Comparison of ENCODE assay signal across 8 cellular contexts in the genomic region with DNA sequence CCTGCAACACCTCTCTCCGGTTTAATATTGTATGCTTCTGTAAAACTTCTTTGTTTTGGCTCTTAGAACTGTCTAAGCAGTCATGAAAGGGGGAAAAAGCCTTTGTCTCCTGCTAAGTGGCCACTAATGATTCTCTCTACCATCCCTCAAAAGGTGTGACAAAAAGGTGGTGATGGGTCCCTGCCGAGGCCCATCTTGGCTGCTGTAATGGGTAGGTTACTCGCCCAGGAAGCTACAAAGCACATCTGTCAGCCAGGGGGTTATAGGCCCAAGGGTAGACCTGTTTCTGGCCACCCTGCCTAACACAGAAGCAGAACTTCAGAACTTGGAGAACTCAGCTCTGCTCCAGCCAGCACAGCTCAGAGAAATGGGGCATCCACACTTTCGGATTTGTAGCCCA. TPM values are rescaled to one million over a fixed set of nuclear protein-coding genes. Genes with fewer than 3 reads are reported as not detected.
A peak's percentile ranks its signal among the peaks of the same experiment; 100 is the strongest.
DNase-seq lines count a peak whose midpoint lies in the region; ATAC-seq and TF ChIP-seq lines count a peak whose summit lies in the region.

No MANE protein-coding gene starts in this region.

- CTCF ChIA-PET in activated naive CD4-positive, alpha-beta T cell treated with anti-CD3 and anti-CD28 coated beads, Interleukin-2, amount 10 ng/mL, durations not matched to agents 7 days and 5 days (lab: Charles Lee) = interaction anchor here (0.7 to 1.7 kb wide), 4 partner anchors 10 to 89 kb away, joined by 3 to 5 read pairs (median 3); no protein-coding TSS in a partner anchor

- H3K27ac ChIP-seq in brain microvascular endothelial cell = no peak overlapping the region
- peak overlapping the region; percentile 71 to 87 (median 84) for H3K27ac ChIP-seq in transverse colon

- H3K36me3 ChIP-seq in brain microvascular endothelial cell (replicated peaks) (no peaks in the 10 kb centered on the region), transverse colon (no peaks in the 10 kb centered on the region)

- 64 to 79% methylated on average over 2 to 4 of the region's 4 CpGs for WGBS in transverse colon (ENCODE audit: low coverage in 1 of 2), 2 donors

- H3K27ac Mint-ChIP-seq in activated naive CD4-positive, alpha-beta T cell treated with anti-CD3 and anti-CD28 coated beads, Interleukin-2, amount 10 ng/mL, durations not matched to agents 7 days and 5 days = peak overlapping the region; percentile 49
- H3K27ac Mint-ChIP-seq in memory B cell = no peak overlapping the region

- no peaks in the 10 kb centered on the region for H3K9me3 ChIP-seq in transverse colon

- no peak for TF ChIP-seq EP300 in transverse colon (IDR thresholded peaks at IDR 0.05; ENCODE audit: low read depth)

- TF ChIP-seq CTCF in brain microvascular endothelial cell (IDR thresholded peaks at IDR 0.05; ENCODE audit: low read depth, low read length, missing control alignments) (no peak), transverse colon (IDR thresholded peaks at IDR 0.05) (no peak)

- ATAC-seq in memory B cell (ENCODE audit: low read depth) (no peak), HG03460 (IDR thresholded peaks at IDR 0.05; ENCODE audit: unreplicated experiment) (no peak)

- H3K36me3 Mint-ChIP-seq in activated naive CD4-positive, alpha-beta T cell treated with anti-CD3 and anti-CD28 coated beads, Interleukin-2, amount 10 ng/mL, durations not matched to agents 7 days and 5 days = no peaks in the 10 kb centered on the region
- no peaks in the 10 kb centered on the region for H3K36me3 Mint-ChIP-seq in memory B cell

- H3K9me3 Mint-ChIP-seq in activated naive CD4-positive, alpha-beta T cell treated with anti-CD3 and anti-CD28 coated beads, Interleukin-2, amount 10 ng/mL, durations not matched to agents 7 days and 5 days = no peaks in the 10 kb centered on the region
- no peaks in the 10 kb centered on the region for H3K9me3 Mint-ChIP-seq in memory B cell

- in situ Hi-C loops in brain microvascular endothelial cell (cut with HindIII; ENCODE audit: low pct_ligation_motif_present, low sequenced_read_pairs) (no loop called here), transverse colon (cut with MboI; ENCODE audit: low pct_ligation_motif_present in 1 of 4, low pct_unique_long_range_greater_than_20kb in 1 of 4, low sequenced_read_pairs in 3 of 4) (no loop called here)

- no peak for TF ChIP-seq POLR2A in transverse colon (IDR thresholded peaks at IDR 0.05)

- intact Hi-C loops in transverse colon (cut with DNase I; ENCODE audit: low total_unique reads) = no loop called here

- DNase-seq in activated naive CD4-positive, alpha-beta T cell treated with anti-CD3 and anti-CD28 coated beads, Interleukin-2, amount 10 ng/mL, durations not matched to agents 7 days and 5 days = no peak
- no peak for DNase-seq in activated naive CD4-positive, alpha-beta T cell treated with Interleukin-2 at 50 U/mL for 16 hours
- DNase-seq in brain microvascular endothelial cell = no peak
- DNase-seq in memory B cell (ENCODE audit: low spot score in 2 of 2) = no peak
- no peak for DNase-seq in transverse colon
- DNase-seq in NAMALWA (ENCODE audit: low spot score) = no peak
- no peak for DNase-seq in NCI-H1694 (lab: John Stamatoyannopoulos, UW)

- peaks cover 28% of the 10 kb centered on the region for H3K27me3 Mint-ChIP-seq in activated naive CD4-positive, alpha-beta T cell treated with anti-CD3 and anti-CD28 coated beads, Interleukin-2, amount 10 ng/mL, durations not matched to agents 7 days and 5 days
- peaks cover 6% of the 10 kb centered on the region for H3K27me3 Mint-ChIP-seq in memory B cell

- H3K27me3 ChIP-seq in brain microvascular endothelial cell (replicated peaks) = no peaks in the 10 kb centered on the region
- peaks cover 5% of the 10 kb centered on the region for H3K27me3 ChIP-seq in transverse colon

- peaks cover 50% of the 10 kb centered on the region for H3K4me1 Mint-ChIP-seq in activated naive CD4-positive, alpha-beta T cell treated with anti-CD3 and anti-CD28 coated beads, Interleukin-2, amount 10 ng/mL, durations not matched to agents 7 days and 5 days
- H3K4me1 Mint-ChIP-seq in memory B cell = peaks cover 17% of the 10 kb centered on the region

- H3K4me1 ChIP-seq in transverse colon = peaks cover 8 to 23% (median 17%) of the 10 kb centered on the region in 4 donors

- H3K4me3 Mint-ChIP-seq in activated naive CD4-positive, alpha-beta T cell treated with anti-CD3 and anti-CD28 coated beads, Interleukin-2, amount 10 ng/mL, durations not matched to agents 7 days and 5 days = peak overlapping the region; percentile 90
- H3K4me3 Mint-ChIP-seq in memory B cell = peak overlapping the region; percentile 86

- peak overlapping the region; percentile 82 for H3K4me3 ChIP-seq in brain microvascular endothelial cell (ENCODE audit: low read depth, low read length)
- peak overlapping the region in 1 of 4 donors; percentile 65 for H3K4me3 ChIP-seq in transverse colon

RNA-seq across cellular contexts. Expression of gene FAM219A, which starts 1.6 kb away (rescaled TPM):
- total RNA-seq in transverse colon = 10 to 100 TPM in 1 of 4 donors, 1 to 10 TPM in 3; 3.7 to 15.3 (median 8.0) TPM

RNA-seq across cellular contexts. Expression of gene DNAI1, which starts 1.9 kb away (rescaled TPM):
- total RNA-seq in transverse colon = not detected
